ENCODE assay signal across 1 cellular context in the genomic region with DNA sequence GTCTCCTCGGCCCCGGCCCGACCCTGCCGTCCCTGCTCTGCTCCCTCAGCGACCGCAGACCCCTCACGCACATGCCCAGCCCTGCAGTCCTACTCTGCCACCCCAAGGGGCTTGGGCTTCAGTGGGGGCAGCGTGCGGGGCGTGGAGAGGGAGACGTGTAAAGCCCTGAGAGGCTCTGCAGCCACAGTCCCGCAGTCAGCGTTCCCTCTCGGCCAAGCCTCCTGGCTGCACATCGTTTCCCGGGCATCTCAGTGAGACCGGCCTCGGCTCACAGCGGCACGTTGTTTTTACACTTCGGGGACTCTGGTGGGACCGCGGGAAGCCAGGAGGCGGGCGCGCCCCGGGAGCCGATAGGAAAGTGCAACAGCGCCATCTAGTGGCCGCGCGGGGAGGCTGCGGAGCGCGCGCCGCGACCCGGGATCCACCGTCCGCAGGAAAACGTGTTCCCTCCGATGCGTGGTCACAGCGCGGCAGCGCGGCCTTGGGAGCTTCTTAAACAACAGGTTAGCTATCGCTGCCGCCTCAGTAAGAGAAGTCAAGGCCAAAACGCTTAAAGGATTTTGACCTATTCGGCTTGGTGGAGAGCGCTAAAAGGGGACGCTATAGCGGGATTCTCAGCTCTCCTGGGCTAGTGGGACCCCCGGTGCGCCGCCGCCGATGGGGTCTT.
TF ChIP-seq lines count a peak whose summit lies in the region.

No MANE protein-coding gene starts in this region.

TF ChIP-seq in H1, 55 proteins besides CTCF, POLR2A, EP300 and RAD21 (continued from another document):
- TF ChIP-seq HDAC2 (IDR thresholded peaks at IDR 0.05; ENCODE audit: borderline replicate concordance in 1 of 2, low read depth in 2 of 2, low read length in 2 of 2) = peak in 1 of 2 experiments; percentile 77; a peak in 1 of 4 replicates
